In genomic region chr5:139528680-139529079, GRCh38 we compare ENCODE assay signal across 17 cellular contexts. TPM values are rescaled to one million over a fixed set of nuclear protein-coding genes. Genes with fewer than 3 reads are reported as not detected.
"Had no signal": no experiment of that assay in that cellular context is flagged by ENCODE, and none has a peak within 500 bp of the region (broad histone marks: within the 10 kb centered on the region; RNA-seq: fewer than 3 reads in every experiment).

No MANE protein-coding gene starts in this region.

RNA-seq across cellular contexts. Expression of gene SMIM33, which starts 57.9 kb away (rescaled TPM):
- total RNA-seq: left ventricle myocardium inferior, lower leg skin, lung, mesothelial cell of epicardium, mononuclear cell, natural killer cell, osteoblast, pancreas, prostate gland, right cardiac atrium, sciatic nerve, thyroid gland, upper lobe of left lung, urinary bladder, vagina had no signal
- polyA plus RNA-seq: keratinocyte, neural cell, pancreas, right cardiac atrium, urinary bladder had no signal
